10 cellular contexts compared by ENCODE assay signal in genomic region chr17:41338961-41339485, GRCh38. TPM values are rescaled to one million over a fixed set of nuclear protein-coding genes. Genes with fewer than 3 reads are reported as not detected.
DNase-seq lines count a peak whose midpoint lies in the region; ATAC-seq and TF ChIP-seq lines count a peak whose summit lies in the region.
"Had no signal": no experiment of that assay in that cellular context is flagged by ENCODE, and none has a peak within 500 bp of the region (broad histone marks: within the 10 kb centered on the region; RNA-seq: fewer than 3 reads in every experiment).

No MANE protein-coding gene starts in this region.

- peaks cover 0 to 5% (median 0%) of the 10 kb centered on the region in 4 donors for H3K4me1 ChIP-seq in esophagus muscularis mucosa
- no peaks in the 10 kb centered on the region for H3K4me1 ChIP-seq in osteoblast (ENCODE audit: insufficient read depth, low read length)

- WGBS in esophagus muscularis mucosa: 62% methylated on average over 5 of the region's 5 CpGs

- peak; percentile 26 for DNase-seq in stimulated activated CD4-positive, alpha-beta T cell treated with anti-CD3 and anti-CD28 coated beads, Interleukin-2, amount 100 ng/mL, for 4 hours (ENCODE audit: low read depth)
- DNase-seq in stimulated activated CD4-positive, alpha-beta T cell treated with anti-CD3 and anti-CD28 coated beads, Interleukin-2, amount 100 ng/mL, for 24 hours: no peak
- DNase-seq in T follicular helper cell (ENCODE audit: low read depth) (peak; percentile 53), esophagus muscularis mucosa (ENCODE audit: extremely low spot score) (peak; percentile 84), type B pancreatic cell (ENCODE audit: extremely low spot score, unreplicated experiment) (no peak), middle frontal gyrus (ENCODE audit: extremely low spot score, low spot score) (no peak), osteoblast (ENCODE audit: insufficient read length, low spot score, missing footprints) (no peak)
- DNase-seq: DMS153, KBM-7 had no signal

- H3K27me3 ChIP-seq in esophagus muscularis mucosa (no peaks in the 10 kb centered on the region), osteoblast (ENCODE audit: insufficient read depth, low read length) (no peaks in the 10 kb centered on the region)

- ATAC-seq in HG03432 (IDR thresholded peaks at IDR 0.05; ENCODE audit: unreplicated experiment): no peak

- H3K27ac ChIP-seq in esophagus muscularis mucosa (replicated peaks in 1 of 4): no peak overlapping the region
- no peak overlapping the region for H3K27ac ChIP-seq in osteoblast (ENCODE audit: low read depth, low read length)

- peaks cover 29% of the 10 kb centered on the region for H3K4me1 Mint-ChIP-seq in type B pancreatic cell (ENCODE audit: unreplicated experiment)

- intact Hi-C loops in esophagus muscularis mucosa (cut with DNase I): no loop called here

- no peaks in the 10 kb centered on the region for H3K27me3 Mint-ChIP-seq in type B pancreatic cell

- H3K4me2 ChIP-seq in osteoblast (ENCODE audit: insufficient read depth, low read length): no peak overlapping the region

- TF ChIP-seq EP300 in esophagus muscularis mucosa (IDR thresholded peaks at IDR 0.05): no peak

- H3K4me3 ChIP-seq in esophagus muscularis mucosa: no peak overlapping the region
- no peak overlapping the region for H3K4me3 ChIP-seq in osteoblast (ENCODE audit: insufficient read depth, low read length)

- H3K27ac Mint-ChIP-seq in type B pancreatic cell: peak overlapping the region; percentile 71

- no peaks in the 10 kb centered on the region for H3K36me3 Mint-ChIP-seq in type B pancreatic cell

- H3K36me3 ChIP-seq in esophagus muscularis mucosa (no peaks in the 10 kb centered on the region), osteoblast (ENCODE audit: insufficient read depth, low read length) (no peaks in the 10 kb centered on the region)

- peaks cover 0 to 4% (median 0%) of the 10 kb centered on the region in 4 donors for H3K9me3 ChIP-seq in esophagus muscularis mucosa
- H3K9me3 ChIP-seq in osteoblast (ENCODE audit: low read depth, low read length): peaks cover 1% of the 10 kb centered on the region

- H3K79me2 ChIP-seq in osteoblast (ENCODE audit: insufficient read depth, low read length): no peaks in the 10 kb centered on the region

- no peak for TF ChIP-seq CTCF in esophagus muscularis mucosa (IDR thresholded peaks at IDR 0.05)
- no peak for TF ChIP-seq CTCF in type B pancreatic cell (conservative IDR thresholded peaks at IDR 0.05)
- no peak for TF ChIP-seq CTCF in osteoblast (IDR thresholded peaks at IDR 0.05; ENCODE audit: extremely low read depth, low read depth, low read length)

- no peak for TF ChIP-seq POLR2A in esophagus muscularis mucosa (IDR thresholded peaks at IDR 0.05; ENCODE audit: low read depth)

- H2AFZ ChIP-seq in osteoblast (ENCODE audit: low read length): no peak overlapping the region

- H4K20me1 ChIP-seq in osteoblast (ENCODE audit: insufficient read depth, low read length): no peaks in the 10 kb centered on the region

- H3K4me3 Mint-ChIP-seq in type B pancreatic cell: no peak overlapping the region

- peaks cover 12% of the 10 kb centered on the region for H3K9me3 Mint-ChIP-seq in type B pancreatic cell

RNA-seq across cellular contexts. Expression of gene KRT33A, which starts 11.6 kb away (rescaled TPM):
- total RNA-seq in esophagus muscularis mucosa (not detected), type B pancreatic cell (ENCODE audit: low replicate concordance) (0.24 and 1.9 TPM in 2 replicates), osteoblast (not detected in 2 replicates)

RNA-seq across cellular contexts. Expression of gene KRTAP17-1, which starts 23.5 kb away (rescaled TPM):
- total RNA-seq in esophagus muscularis mucosa (not detected), type B pancreatic cell (ENCODE audit: low replicate concordance) (not detected in 2 replicates), osteoblast (not detected in 2 replicates)

RNA-seq across cellular contexts. Expression of gene KRTAP16-1, which starts 29.9 kb away (rescaled TPM):
- total RNA-seq in esophagus muscularis mucosa (not detected), type B pancreatic cell (ENCODE audit: low replicate concordance) (not detected in 2 replicates), osteoblast (not detected in 2 replicates)

RNA-seq across cellular contexts. Expression of gene KRT33B, which starts 30.6 kb away (rescaled TPM):
- total RNA-seq in esophagus muscularis mucosa (not detected), type B pancreatic cell (ENCODE audit: low replicate concordance) (not detected in 2 replicates), osteoblast (0.29 and 1.1 TPM in 2 replicates)

RNA-seq across cellular contexts. Expression of gene KRTAP29-1, which starts 36.4 kb away (rescaled TPM):
- total RNA-seq in esophagus muscularis mucosa: not detected
- not detected in 2 replicates for total RNA-seq in type B pancreatic cell (ENCODE audit: low replicate concordance)
- not detected in 2 replicates for total RNA-seq in osteoblast

Comparison
In these comparisons a context has a peak if more than half of its experiments do, and no peak if none do; other contexts are left out.
1. DNase-seq: peak in stimulated activated CD4-positive, alpha-beta T cell treated with anti-CD3 and anti-CD28 coated beads, Interleukin-2, amount 100 ng/mL, for 4 hours (single experiment), T follicular helper cell (single experiment) and esophagus muscularis mucosa (single experiment); none in stimulated activated CD4-positive, alpha-beta T cell treated with anti-CD3 and anti-CD28 coated beads, Interleukin-2, amount 100 ng/mL, for 24 hours (0 of 2), type B pancreatic cell (single experiment), middle frontal gyrus (single experiment) and osteoblast (single experiment).